ENCODE assay signal across 14 cellular contexts in genomic region chr17:21671437-21671836, GRCh38. TPM values are rescaled to one million over a fixed set of nuclear protein-coding genes. Genes with fewer than 3 reads are reported as not detected.
"Had no signal": no experiment of that assay in that cellular context is flagged by ENCODE, and none has a peak within 500 bp of the region (broad histone marks: within the 10 kb centered on the region; RNA-seq: fewer than 3 reads in every experiment).

No MANE protein-coding gene starts in this region.

RNA-seq across cellular contexts. Expression of gene KCNJ18, which starts 20.9 kb away (rescaled TPM):
- total RNA-seq: activated B cell treated with CpG ODN at 0.5 μM for 24 hours; activated CD8-positive, alpha-beta T cell treated with anti-CD3 and anti-CD28 coated beads for 36 hours; activated naive CD4-positive, alpha-beta T cell treated with anti-CD3 and anti-CD28 coated beads for 36 hours; activated T-helper 1 cell treated with anti-CD3 and anti-CD28 coated beads, Interleukin-12 subunit alpha, Interleukin-12 subunit beta, Interleukin-2, Interleukin-4 antibody, amounts not matched to agents 30 ng/mL and 10 ng/mL and 1 ng/mL, durations not matched to agents 14 hours and 24 hours and 36 hours; activated T-helper 2 cell treated with anti-CD3 and anti-CD28 coated beads, Interferon-gamma antibody, Interleukin-2, Interleukin-4, amounts not matched to agents 10 μg/mL and 5 μg/mL and 100 μg/mL, durations not matched to agents 14 hours and 24 hours and 36 hours; adrenal gland; aorta; body of pancreas; colonic mucosa; endodermal cell; esophagus muscularis mucosa; foreskin keratinocyte; gastrocnemius medialis; T-helper 17 cell had no signal
- polyA plus RNA-seq: adrenal gland, aorta, foreskin keratinocyte had no signal
